In genomic region chr12:56127888-56128668, GRCh38 we compare ENCODE assay signal across 8 cellular contexts. TPM values are rescaled to one million over a fixed set of nuclear protein-coding genes. Genes with fewer than 3 reads are reported as not detected.
DNase-seq lines count a peak whose midpoint lies in the region; ATAC-seq and TF ChIP-seq lines count a peak whose summit lies in the region.

A gene with protein sequence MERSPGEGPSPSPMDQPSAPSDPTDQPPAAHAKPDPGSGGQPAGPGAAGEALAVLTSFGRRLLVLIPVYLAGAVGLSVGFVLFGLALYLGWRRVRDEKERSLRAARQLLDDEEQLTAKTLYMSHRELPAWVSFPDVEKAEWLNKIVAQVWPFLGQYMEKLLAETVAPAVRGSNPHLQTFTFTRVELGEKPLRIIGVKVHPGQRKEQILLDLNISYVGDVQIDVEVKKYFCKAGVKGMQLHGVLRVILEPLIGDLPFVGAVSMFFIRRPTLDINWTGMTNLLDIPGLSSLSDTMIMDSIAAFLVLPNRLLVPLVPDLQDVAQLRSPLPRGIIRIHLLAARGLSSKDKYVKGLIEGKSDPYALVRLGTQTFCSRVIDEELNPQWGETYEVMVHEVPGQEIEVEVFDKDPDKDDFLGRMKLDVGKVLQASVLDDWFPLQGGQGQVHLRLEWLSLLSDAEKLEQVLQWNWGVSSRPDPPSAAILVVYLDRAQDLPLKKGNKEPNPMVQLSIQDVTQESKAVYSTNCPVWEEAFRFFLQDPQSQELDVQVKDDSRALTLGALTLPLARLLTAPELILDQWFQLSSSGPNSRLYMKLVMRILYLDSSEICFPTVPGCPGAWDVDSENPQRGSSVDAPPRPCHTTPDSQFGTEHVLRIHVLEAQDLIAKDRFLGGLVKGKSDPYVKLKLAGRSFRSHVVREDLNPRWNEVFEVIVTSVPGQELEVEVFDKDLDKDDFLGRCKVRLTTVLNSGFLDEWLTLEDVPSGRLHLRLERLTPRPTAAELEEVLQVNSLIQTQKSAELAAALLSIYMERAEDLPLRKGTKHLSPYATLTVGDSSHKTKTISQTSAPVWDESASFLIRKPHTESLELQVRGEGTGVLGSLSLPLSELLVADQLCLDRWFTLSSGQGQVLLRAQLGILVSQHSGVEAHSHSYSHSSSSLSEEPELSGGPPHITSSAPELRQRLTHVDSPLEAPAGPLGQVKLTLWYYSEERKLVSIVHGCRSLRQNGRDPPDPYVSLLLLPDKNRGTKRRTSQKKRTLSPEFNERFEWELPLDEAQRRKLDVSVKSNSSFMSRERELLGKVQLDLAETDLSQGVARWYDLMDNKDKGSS (plus strand): TSS chr12:56128267. CDS start chr12:56128320, 53 bp downstream.

- H3K27ac ChIP-seq in dorsolateral prefrontal cortex: peak within 1 kb of the TSS; percentile 38 to 93 (median 84)
- peak within 1 kb of the TSS; percentile 85 to 91 for H3K27ac ChIP-seq in liver (ENCODE audit: low read depth in 1 of 2, low read length in 2 of 2)

- under 1% methylated on average over 49 of the region's 49 CpGs for WGBS in liver

- peaks cover 6 to 20% (median 15%) of the 10 kb centered on the region in 4 donors for H3K36me3 ChIP-seq in liver (ENCODE audit: control insufficient read depth in 4 of 4, insufficient read depth in 3 of 4, low read depth in 1 of 4, low read length in 3 of 4)

- H3K9me3 Mint-ChIP-seq in activated CD4-positive, alpha-beta memory T cell treated with anti-CD3 and anti-CD28 coated beads for 36 hours: no peaks in the 10 kb centered on the region

- peaks cover 60% of the 10 kb centered on the region for H3K4me1 Mint-ChIP-seq in activated CD4-positive, alpha-beta memory T cell treated with anti-CD3 and anti-CD28 coated beads for 36 hours (ENCODE audit: low read depth)

- peaks cover 39% of the 10 kb centered on the region for H3K36me3 Mint-ChIP-seq in activated CD4-positive, alpha-beta memory T cell treated with anti-CD3 and anti-CD28 coated beads for 36 hours

- peak within 1 kb of the TSS; percentile 97 for H3K4me3 Mint-ChIP-seq in activated CD4-positive, alpha-beta memory T cell treated with anti-CD3 and anti-CD28 coated beads for 36 hours

- peak in 43 of 56 donors; percentile 3 to 63 (median 34) for TF ChIP-seq CTCF in dorsolateral prefrontal cortex (IDR thresholded peaks at IDR 0.05 in 54 of 56, conservative IDR thresholded peaks at IDR 0.05 in 2 of 56; ENCODE audit: low read depth in 1 of 56, partially characterized antibody in 56 of 56)
- no peak for TF ChIP-seq CTCF in liver (IDR thresholded peaks at IDR 0.05; ENCODE audit: low read depth, low read length, missing input control)

- H3K4me1 ChIP-seq in liver (ENCODE audit: control insufficient read depth in 4 of 4, insufficient read depth in 4 of 4, low read length in 3 of 4): peaks cover under 1 to 40% (median 29%) of the 10 kb centered on the region in 4 donors

- H3K27me3 Mint-ChIP-seq in activated CD4-positive, alpha-beta memory T cell treated with anti-CD3 and anti-CD28 coated beads for 36 hours: no peaks in the 10 kb centered on the region

- H3K27ac Mint-ChIP-seq in activated CD4-positive, alpha-beta memory T cell treated with anti-CD3 and anti-CD28 coated beads for 36 hours: peak within 1 kb of the TSS; percentile 93

- peak; percentile 99 for DNase-seq in CD1c-positive myeloid dendritic cell (ENCODE audit: extremely low spot score)
- peak; percentile 99 for DNase-seq in NCI-H82 treated with DMSO at 0.1 percent for 48 hours (lab: John Stamatoyannopoulos, UW; ENCODE audit: unreplicated experiment)
- DNase-seq in activated CD4-positive, alpha-beta memory T cell treated with anti-CD3 and anti-CD28 coated beads for 36 hours: peak; percentile 99
- DNase-seq in dorsolateral prefrontal cortex: peak; percentile 81 to 99 (median 98)
- DNase-seq in stimulated activated CD4-positive, alpha-beta T cell treated with anti-CD3 and anti-CD28 coated beads, Interleukin-4, amount 100 ng/mL, for 24 hours: peak; percentile 98

- H3K27me3 ChIP-seq in dorsolateral prefrontal cortex (no peaks in the 10 kb centered on the region), liver (ENCODE audit: control insufficient read depth in 4 of 4, insufficient read depth in 4 of 4, low read length in 3 of 4) (no peaks in the 10 kb centered on the region)

- CTCF ChIA-PET in activated CD4-positive, alpha-beta memory T cell treated with anti-CD3 and anti-CD28 coated beads for 36 hours (lab: Charles Lee): interaction anchor here (0.7 to 7.8 kb wide), 18 partner anchors 9 to 389 kb away, joined by 3 to 118 read pairs (median 5); partner anchors contain the start of genes ANKRD52, MYL6, MYL6B and PA2G4

- peak within 1 kb of the TSS; percentile 69 to 88 for H3K9ac ChIP-seq in liver (ENCODE audit: low read depth in 1 of 2, low read length in 2 of 2)

- no peaks in the 10 kb centered on the region for H3K9me3 ChIP-seq in liver (ENCODE audit: control insufficient read depth in 4 of 4, low read length in 3 of 4)

- POLR2A ChIA-PET in activated CD4-positive, alpha-beta memory T cell treated with anti-CD3 and anti-CD28 coated beads for 36 hours (lab: Charles Lee): interaction anchor here (0.5 to 3.8 kb wide), 15 partner anchors 10 to 966 kb away, joined by 3 to 45 read pairs (median 4); partner anchors contain the start of genes MYL6, MYL6B, PA2G4 and RAB5B

- peak within 1 kb of the TSS; percentile 63 to 98 (median 85) for H3K4me3 ChIP-seq in dorsolateral prefrontal cortex
- peak within 1 kb of the TSS; percentile 76 to 86 (median 78) for H3K4me3 ChIP-seq in liver (ENCODE audit: low read depth in 1 of 3, low read length in 3 of 3)

- intact Hi-C loops in activated CD4-positive, alpha-beta memory T cell treated with anti-CD3 and anti-CD28 coated beads for 36 hours (cut with micrococcal nuclease): loop anchor here (1.0 to 2.0 kb wide), 2 partner anchors 24 to 389 kb away; partner anchors contain the start of gene PA2G4
- intact Hi-C loops in dorsolateral prefrontal cortex (cut with DNase I): loop anchor here (2.0 to 10.0 kb wide), 6 partner anchors 23 to 337 kb away; partner anchors contain the start of genes MYL6 (in 1 of the 2), NABP2 (in 1 of the 2), RNF41 (in 1 of the 2) and SMARCC2 (in 1 of the 2)

- ATAC-seq in GM19438 (IDR thresholded peaks at IDR 0.05; ENCODE audit: low read depth, unreplicated experiment) (peak; percentile 83), HG03575 (IDR thresholded peaks at IDR 0.05; ENCODE audit: extremely low read depth, insufficient number of reproducible peaks, low FRiP score, unreplicated experiment) (peak; percentile 70)

- TF ChIP-seq RAD21 in liver (IDR thresholded peaks at IDR 0.05): peak; percentile 49 to 53

TF ChIP-seq in liver, 16 proteins besides CTCF, POLR2A, EP300 and RAD21 (continues in another document):
- TF ChIP-seq FOXA1 (IDR thresholded peaks at IDR 0.05) (peak; percentile 61), JUND (IDR thresholded peaks at IDR 0.05) (peak; percentile 95 to 96), YY1 (IDR thresholded peaks at IDR 0.05) (peak; percentile 95), EGR1 (IDR thresholded peaks at IDR 0.05; ENCODE audit: low read depth in 2 of 2) (peak; percentile 22 to 59), SP1 (IDR thresholded peaks at IDR 0.05) (peak; percentile 97), MAX (IDR thresholded peaks at IDR 0.05) (peak; percentile 82), GABPA (IDR thresholded peaks at IDR 0.05 in 1 of 2, conservative IDR thresholded peaks at IDR 0.05 in 1 of 2) (peak in 1 of 2 donors; percentile 80), RXRA (IDR thresholded peaks at IDR 0.05) (peak; percentile 74 to 80), TAF1 (conservative IDR thresholded peaks at IDR 0.05) (peak; percentile 70), NR2F2 (IDR thresholded peaks at IDR 0.05) (peak; percentile 79), HNF4A (conservative IDR thresholded peaks at IDR 0.05) (peak; percentile 56 to 57), HNF4G (IDR thresholded peaks at IDR 0.05) (no peak), FOXA2 (IDR thresholded peaks at IDR 0.05) (peak; percentile 73)
- TF ChIP-seq, protein P1, sequence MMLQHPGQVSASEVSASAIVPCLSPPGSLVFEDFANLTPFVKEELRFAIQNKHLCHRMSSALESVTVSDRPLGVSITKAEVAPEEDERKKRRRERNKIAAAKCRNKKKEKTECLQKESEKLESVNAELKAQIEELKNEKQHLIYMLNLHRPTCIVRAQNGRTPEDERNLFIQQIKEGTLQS (IDR thresholded peaks at IDR 0.05): peak; percentile 79
- TF ChIP-seq, protein P2, sequence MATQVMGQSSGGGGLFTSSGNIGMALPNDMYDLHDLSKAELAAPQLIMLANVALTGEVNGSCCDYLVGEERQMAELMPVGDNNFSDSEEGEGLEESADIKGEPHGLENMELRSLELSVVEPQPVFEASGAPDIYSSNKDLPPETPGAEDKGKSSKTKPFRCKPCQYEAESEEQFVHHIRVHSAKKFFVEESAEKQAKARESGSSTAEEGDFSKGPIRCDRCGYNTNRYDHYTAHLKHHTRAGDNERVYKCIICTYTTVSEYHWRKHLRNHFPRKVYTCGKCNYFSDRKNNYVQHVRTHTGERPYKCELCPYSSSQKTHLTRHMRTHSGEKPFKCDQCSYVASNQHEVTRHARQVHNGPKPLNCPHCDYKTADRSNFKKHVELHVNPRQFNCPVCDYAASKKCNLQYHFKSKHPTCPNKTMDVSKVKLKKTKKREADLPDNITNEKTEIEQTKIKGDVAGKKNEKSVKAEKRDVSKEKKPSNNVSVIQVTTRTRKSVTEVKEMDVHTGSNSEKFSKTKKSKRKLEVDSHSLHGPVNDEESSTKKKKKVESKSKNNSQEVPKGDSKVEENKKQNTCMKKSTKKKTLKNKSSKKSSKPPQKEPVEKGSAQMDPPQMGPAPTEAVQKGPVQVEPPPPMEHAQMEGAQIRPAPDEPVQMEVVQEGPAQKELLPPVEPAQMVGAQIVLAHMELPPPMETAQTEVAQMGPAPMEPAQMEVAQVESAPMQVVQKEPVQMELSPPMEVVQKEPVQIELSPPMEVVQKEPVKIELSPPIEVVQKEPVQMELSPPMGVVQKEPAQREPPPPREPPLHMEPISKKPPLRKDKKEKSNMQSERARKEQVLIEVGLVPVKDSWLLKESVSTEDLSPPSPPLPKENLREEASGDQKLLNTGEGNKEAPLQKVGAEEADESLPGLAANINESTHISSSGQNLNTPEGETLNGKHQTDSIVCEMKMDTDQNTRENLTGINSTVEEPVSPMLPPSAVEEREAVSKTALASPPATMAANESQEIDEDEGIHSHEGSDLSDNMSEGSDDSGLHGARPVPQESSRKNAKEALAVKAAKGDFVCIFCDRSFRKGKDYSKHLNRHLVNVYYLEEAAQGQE (IDR thresholded peaks at IDR 0.05): peak; percentile 86

RNA-seq across cellular contexts. Expression of the gene that starts here (rescaled TPM):
- total RNA-seq in activated CD4-positive, alpha-beta memory T cell treated with anti-CD3 and anti-CD28 coated beads for 36 hours: 100 to 1,000 TPM; 142 to 146 TPM
- 10 to 100 TPM; 32.5 to 86.2 (median 56.5) TPM for total RNA-seq in dorsolateral prefrontal cortex
- total RNA-seq in liver: 10 to 100 TPM; 59.5 to 93.5 TPM
- 10 to 100 TPM; 41.0 to 58.1 TPM for polyA plus RNA-seq in liver

Comparison
In these comparisons a context has a peak if more than half of its experiments do, and no peak if none do; other contexts are left out.
1. Peak in every context shown above with its lines: DNase-seq, ATAC-seq, H3K4me3 ChIP-seq and H3K27ac ChIP-seq.